In the genomic region with DNA sequence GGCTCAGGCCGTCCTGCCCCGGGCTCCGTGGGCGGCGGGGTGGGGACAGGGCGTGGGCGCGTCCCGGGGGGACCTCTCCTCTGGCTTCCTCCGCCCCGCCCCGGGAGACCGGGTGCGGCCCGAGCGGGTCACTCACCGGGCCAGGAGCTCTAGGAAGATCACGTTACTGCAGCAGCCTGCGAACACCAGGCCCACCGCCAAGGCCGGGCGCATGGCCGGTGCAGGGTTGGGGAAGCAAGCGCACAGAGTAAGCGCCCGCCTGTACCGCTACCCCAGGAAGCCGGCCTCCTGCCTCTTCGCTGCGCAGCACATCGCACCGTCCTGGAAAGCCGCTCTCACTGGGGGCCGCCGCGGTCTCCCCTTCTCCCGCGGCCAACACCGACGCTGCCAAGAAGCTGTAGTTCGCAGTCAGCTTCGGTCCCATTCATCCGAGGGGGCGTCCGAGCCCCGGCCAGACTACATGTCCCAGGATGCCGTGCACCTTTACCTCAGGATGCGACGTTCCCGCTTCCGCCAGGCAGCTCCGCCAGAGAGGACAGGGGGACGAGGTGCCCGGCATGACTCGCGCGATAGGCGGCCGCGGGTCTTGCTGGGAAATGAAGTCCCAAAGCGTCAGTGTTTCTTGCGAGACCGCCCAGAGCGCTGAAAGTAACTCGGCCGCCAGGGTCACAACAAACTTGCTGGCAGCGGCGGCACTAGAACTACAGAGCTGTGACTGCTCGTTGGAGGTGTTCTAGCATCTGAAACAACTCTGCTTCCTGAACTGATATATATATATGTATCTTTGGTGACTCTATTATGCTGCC, we compare ENCODE assay signal across 8 cellular contexts. TPM values are rescaled to one million over a fixed set of nuclear protein-coding genes. Genes with fewer than 3 reads are reported as not detected.
DNase-seq lines count a peak whose midpoint lies in the region; ATAC-seq and TF ChIP-seq lines count a peak whose summit lies in the region.

A gene with protein sequence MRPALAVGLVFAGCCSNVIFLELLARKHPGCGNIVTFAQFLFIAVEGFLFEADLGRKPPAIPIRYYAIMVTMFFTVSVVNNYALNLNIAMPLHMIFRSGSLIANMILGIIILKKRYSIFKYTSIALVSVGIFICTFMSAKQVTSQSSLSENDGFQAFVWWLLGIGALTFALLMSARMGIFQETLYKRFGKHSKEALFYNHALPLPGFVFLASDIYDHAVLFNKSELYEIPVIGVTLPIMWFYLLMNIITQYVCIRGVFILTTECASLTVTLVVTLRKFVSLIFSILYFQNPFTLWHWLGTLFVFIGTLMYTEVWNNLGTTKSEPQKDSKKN (minus strand): TSS at position 392 of the 806 bp plus-strand sequence. CDS start 179 bp downstream, at position 213.

- H3K4ac ChIP-seq in IMR-90 (ENCODE audit: low read depth, low read length): peak within 1 kb of the TSS; percentile 42

- H3K4me1 ChIP-seq in IMR-90 (ENCODE audit: control insufficient read depth, insufficient read depth, low read length) (peaks cover 5% of the 10 kb centered on the region), mononuclear cell (ENCODE audit: insufficient read depth, low read length) (peaks cover 14% of the 10 kb centered on the region)

- ATAC-seq in GM21528 (IDR thresholded peaks at IDR 0.05; ENCODE audit: low FRiP score, unreplicated experiment) (peak; percentile 99), IMR-90 (ENCODE audit: low read depth) (peak; percentile 98)

- peak within 1 kb of the TSS; percentile 40 to 79 for H4K8ac ChIP-seq in IMR-90 (ENCODE audit: low read depth in 2 of 2, low read length in 2 of 2)

- H2AK9ac ChIP-seq in IMR-90 (replicated peaks; ENCODE audit: low read depth, low read length, poor library complexity): peak within 1 kb of the TSS; percentile 66

- no peak for TF ChIP-seq RAD21 in IMR-90 (IDR thresholded peaks at IDR 0.05; ENCODE audit: low read length)

- H3K9me1 ChIP-seq in IMR-90 (ENCODE audit: insufficient read depth, low read length): peaks cover 5% of the 10 kb centered on the region; the same call in 1 of the 2 replicates

- dilution Hi-C loops in IMR-90 (cut with HindIII; ENCODE audit: low sequenced_read_pairs, unreplicated experiment): no loop called here

- peak within 1 kb of the TSS; percentile 29 for H3K23ac ChIP-seq in IMR-90 (ENCODE audit: low read depth, low read length)

- H2BK20ac ChIP-seq in IMR-90 (ENCODE audit: low read depth, low read length): no peak within 1 kb of the TSS

- no peaks in the 10 kb centered on the region for H4K20me1 ChIP-seq in IMR-90 (ENCODE audit: insufficient read depth, low read length)

- H3K36me3 ChIP-seq in IMR-90 (ENCODE audit: control insufficient read depth, insufficient read depth, low read length): no peaks in the 10 kb centered on the region

- no peak within 1 kb of the TSS for H2BK15ac ChIP-seq in IMR-90 (ENCODE audit: low read depth, low read length)

- peak within 1 kb of the TSS; percentile 69 for H4K5ac ChIP-seq in IMR-90 (ENCODE audit: low read depth, low read length)

- DNase-seq in DMS153 (lab: John Stamatoyannopoulos, UW) (peak; percentile 93), IMR-90 (peak; percentile 97), OCI-M1 (lab: John Stamatoyannopoulos, UW) (peak; percentile 93), activated T-cell treated with anti-CD3 and anti-CD28 coated beads for 24 hours (ENCODE audit: low read depth) (peak; percentile 91), epithelial cell of esophagus (ENCODE audit: low read depth) (peak; percentile 98)
- peak; percentile 79 to 87 for DNase-seq in stimulated activated CD8-positive, alpha-beta memory T cell treated with anti-CD3 and anti-CD28 coated beads, Interleukin-4, amount 100 ng/mL, for 1 hour (ENCODE audit: low read depth in 2 of 2, low spot score in 1 of 2)

- in situ Hi-C loops in IMR-90 (cut with MboI; ENCODE audit: low sequenced_read_pairs): no loop called here

- TF ChIP-seq CTCF in IMR-90 (conservative IDR thresholded peaks at IDR 0.05; ENCODE audit: low read depth, low read length) (peak; percentile 28; the same call in 1 of the 2 replicates), epithelial cell of esophagus (IDR thresholded peaks at IDR 0.05; ENCODE audit: insufficient read depth, low read depth, low read length, missing control alignments) (peak; percentile 40)

- peak within 1 kb of the TSS; percentile 67 for H3K56ac ChIP-seq in IMR-90 (ENCODE audit: extremely low read depth, insufficient read depth, low read length)

- peaks cover 16 to 17% of the 10 kb centered on the region in 2 experiments; a peak in 3 of 4 replicates for H3K79me1 ChIP-seq in IMR-90 (ENCODE audit: low read depth in 1 of 2, low read length in 2 of 2)

- POLR2A ChIA-PET in IMR-90 (lab: Charles Lee; ENCODE audit: unreplicated experiment): interaction anchor here (0.6 to 0.9 kb wide), 2 partner anchors 28 to 44 kb away, joined by 3 read pairs; no protein-coding TSS in a partner anchor

- peak within 1 kb of the TSS; percentile 41 for H2BK5ac ChIP-seq in IMR-90 (ENCODE audit: low read depth, low read length, poor library complexity, severe bottlenecking)

- CTCF ChIA-PET in IMR-90 (lab: Yijun Ruan, JAX): interaction anchor here (0.6 to 1.3 kb wide), 4 partner anchors 13 to 41 kb away, joined by 3 to 4 read pairs (median 4); no protein-coding TSS in a partner anchor

- H3K9me3 ChIP-seq in IMR-90 (ENCODE audit: control insufficient read depth, insufficient read depth, low read length): no peaks in the 10 kb centered on the region
- no peaks in the 10 kb centered on the region for H3K9me3 ChIP-seq in mononuclear cell (ENCODE audit: low read depth, low read length)

- peak within 1 kb of the TSS; percentile 16; the same call in 1 of the 2 replicates for H4K91ac ChIP-seq in IMR-90 (ENCODE audit: insufficient read depth, low read depth, low read length)

- H3K4me2 ChIP-seq in IMR-90 (ENCODE audit: low read depth, low read length): peak within 1 kb of the TSS; percentile 91

- TF ChIP-seq POLR2A in IMR-90 (IDR thresholded peaks at IDR 0.05; ENCODE audit: low read depth, low read length): no peak

- peak within 1 kb of the TSS; percentile 22 for H2BK120ac ChIP-seq in IMR-90 (ENCODE audit: low read depth, low read length)

- peak within 1 kb of the TSS; percentile 39 for H3K14ac ChIP-seq in IMR-90 (replicated peaks; ENCODE audit: low read depth, low read length)

- peak within 1 kb of the TSS; percentile 55 for H3K4me3 ChIP-seq in IMR-90 (ENCODE audit: insufficient read depth, low read depth, low read length)
- peak within 1 kb of the TSS; percentile 82 for H3K4me3 ChIP-seq in epithelial cell of esophagus (ENCODE audit: low read length)
- peak within 1 kb of the TSS; percentile 80 for H3K4me3 ChIP-seq in mononuclear cell (ENCODE audit: low read length)

- H3K18ac ChIP-seq in IMR-90 (ENCODE audit: low read depth, low read length): peak within 1 kb of the TSS; percentile 12; the same call in 1 of the 2 replicates

- intact Hi-C loops in IMR-90 (cut with micrococcal nuclease): no loop called here

- no peaks in the 10 kb centered on the region for H3K27me3 ChIP-seq in IMR-90 (ENCODE audit: control insufficient read depth, insufficient read depth, low read length)
- H3K27me3 ChIP-seq in mononuclear cell (ENCODE audit: insufficient read depth, low read length): peaks cover 6% of the 10 kb centered on the region

- peak within 1 kb of the TSS; percentile 20; the same call in 1 of the 2 replicates for H2AK5ac ChIP-seq in IMR-90 (ENCODE audit: low read depth, low read length)

- peak within 1 kb of the TSS; percentile 95 for H2AFZ ChIP-seq in IMR-90 (replicated peaks; ENCODE audit: low read length, poor library complexity)

- WGBS in IMR-90 (ENCODE audit: extremely low coverage in 2 of 2, insufficient read length in 1 of 2), 2 experiments: 1% methylated on average over 49 of the region's 69 CpGs; no CpG with 5 or more reads in 1 of the 2 experiments

- peak within 1 kb of the TSS; percentile 51 for H3K27ac ChIP-seq in IMR-90 (ENCODE audit: insufficient read depth, low read length)

- BruUV-seq in IMR-90 (replicated peaks; lab: Mats Ljungman, UMichigan): no TSS peak

- H3K9ac ChIP-seq in IMR-90 (ENCODE audit: low read depth, low read length): peak within 1 kb of the TSS; percentile 93

TF ChIP-seq in IMR-90, 13 proteins besides CTCF, POLR2A, EP300 and RAD21:
- no peak for TF ChIP-seq BHLHE40 (IDR thresholded peaks at IDR 0.05; ENCODE audit: low read depth, low read length)
- TF ChIP-seq, protein P1, sequence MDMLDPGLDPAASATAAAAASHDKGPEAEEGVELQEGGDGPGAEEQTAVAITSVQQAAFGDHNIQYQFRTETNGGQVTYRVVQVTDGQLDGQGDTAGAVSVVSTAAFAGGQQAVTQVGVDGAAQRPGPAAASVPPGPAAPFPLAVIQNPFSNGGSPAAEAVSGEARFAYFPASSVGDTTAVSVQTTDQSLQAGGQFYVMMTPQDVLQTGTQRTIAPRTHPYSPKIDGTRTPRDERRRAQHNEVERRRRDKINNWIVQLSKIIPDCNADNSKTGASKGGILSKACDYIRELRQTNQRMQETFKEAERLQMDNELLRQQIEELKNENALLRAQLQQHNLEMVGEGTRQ (IDR thresholded peaks at IDR 0.05; ENCODE audit: low read depth, low read length): peak; percentile 6; the same call in 1 of the 2 replicates
- TF ChIP-seq MXI1 (IDR thresholded peaks at IDR 0.05; ENCODE audit: borderline replicate concordance, low read depth, low read length): peak; percentile 71; the same call in 1 of the 2 replicates
- TF ChIP-seq MAZ (IDR thresholded peaks at IDR 0.05; ENCODE audit: borderline replicate concordance, low read depth, low read length): peak; percentile 63; the same call in 1 of the 2 replicates

RNA-seq across cellular contexts. Expression of the gene that starts here (rescaled TPM):
- total RNA-seq in IMR-90 (2012; rRNA removed) (15.6 and 19.7 TPM in 2 replicates), mononuclear cell (6.8 TPM)
- 9.9 and 10.0 TPM in 2 replicates for polyA plus RNA-seq in IMR-90 (2012; rRNA removed)
- 2.7 and 3.8 TPM in 2 replicates for polyA plus RNA-seq in IMR-90 (2012; cell fraction: cytosol; rRNA removed)
- 7.2 and 11.2 TPM in 2 replicates for polyA plus RNA-seq in IMR-90 (2012; cell fraction: nucleus; rRNA removed; ENCODE audit: low replicate concordance)

Comparison
In these comparisons a context has a peak if more than half of its experiments do, and no peak if none do; other contexts are left out.
1. Peak in every context shown above with its lines: DNase-seq, ATAC-seq, H3K4me3 ChIP-seq and H3K27ac ChIP-seq.